In genomic region chr1:205714906-205715246, GRCh38 we compare ENCODE assay signal across 18 cellular contexts. TPM values are rescaled to one million over a fixed set of nuclear protein-coding genes. Genes with fewer than 3 reads are reported as not detected.
DNase-seq lines count a peak whose midpoint lies in the region; TF ChIP-seq lines count a peak whose summit lies in the region.
"Had no signal": no experiment of that assay in that cellular context is flagged by ENCODE, and none has a peak within 500 bp of the region (broad histone marks: within the 10 kb centered on the region; RNA-seq: fewer than 3 reads in every experiment).

No MANE protein-coding gene starts in this region.

- no peak for TF ChIP-seq POLR2A in vagina (IDR thresholded peaks at IDR 0.05)

- no peak for DNase-seq in activated naive CD4-positive, alpha-beta T cell treated with anti-CD3 and anti-CD28 coated beads, Interleukin-2, amount 50 U/mL, for 16 hours
- no peak for DNase-seq in activated T-helper 2 cell treated with anti-CD3 and anti-CD28 coated beads, Interferon-gamma antibody, Interleukin-2, Interleukin-4, amounts not matched to agents 10 μg/mL and 5 μg/mL and 100 μg/mL, durations not matched to agents 14 hours and 24 hours and 36 hours (ENCODE audit: low spot score)
- DNase-seq in mesothelial cell of epicardium (ENCODE audit: low spot score in 2 of 2, unreplicated experiment in 2 of 2) (no peak), vagina (ENCODE audit: extremely low spot score in 2 of 2) (no peak), H9 (no peak), germinal center (ENCODE audit: low spot score) (no peak)
- DNase-seq: activated CD4-positive, alpha-beta T cell treated with anti-CD3 and anti-CD28 coated beads, Interleukin-2, amount 10 ng/mL, durations not matched to agents 24 days and 14 days; CD4-positive, CD25-positive, alpha-beta regulatory T cell; DND-41; esophagus squamous epithelium; lower lobe of right lung; NCI-H2081; NCI-H510A; stimulated activated naive CD4-positive, alpha-beta T cell treated with Interleukin-2 at 50 U/mL for 16 hours had no signal

- peaks cover 7% of the 10 kb centered on the region for H3K36me3 Mint-ChIP-seq in activated naive CD4-positive, alpha-beta T cell treated with anti-CD3 and anti-CD28 coated beads, Interleukin-2, amount 50 U/mL, for 24 hours
- peaks cover 71% of the 10 kb centered on the region for H3K36me3 Mint-ChIP-seq in activated T-helper 2 cell treated with anti-CD3 and anti-CD28 coated beads, Interferon-gamma antibody, Interleukin-2, Interleukin-4, amounts not matched to agents 10 μg/mL and 5 μg/mL and 100 μg/mL, durations not matched to agents 14 hours and 24 hours and 36 hours (ENCODE audit: low read depth)
- H3K36me3 Mint-ChIP-seq in mesothelial cell of epicardium (peaks cover 31% of the 10 kb centered on the region), H9 (ENCODE audit: insufficient read depth in 1 of 3, low read depth in 3 of 3) (peaks cover 23 to 50% (median 45%) of the 10 kb centered on the region in 3 experiments; a peak in 6 of 7 replicates)

- no peaks in the 10 kb centered on the region for H4K20me1 ChIP-seq in H9 (ENCODE audit: control insufficient read depth, insufficient read depth, insufficient read length)

- H3K79me1 ChIP-seq in H9 (ENCODE audit: insufficient read depth, low read depth, low read length, poor library complexity, severe bottlenecking), result no peaks in the 10 kb centered on the region

- no peak overlapping the region for H3K18ac ChIP-seq in H9 (ENCODE audit: insufficient read length, low read depth, low read length)

- no peak overlapping the region for H3K56ac ChIP-seq in H9 (ENCODE audit: insufficient read length, low read depth, low read length)

- no peak overlapping the region for H2BK20ac ChIP-seq in H9 (ENCODE audit: low read depth, low read length, poor library complexity, severe bottlenecking)

- H3K27ac ChIP-seq in subcutaneous abdominal adipose tissue (ENCODE audit: low read depth, low read length) (peak overlapping the region; percentile 16), vagina (no peak overlapping the region), H9 (ENCODE audit: insufficient read length, low read depth, low read length) (no peak overlapping the region)
- H3K27ac ChIP-seq: adrenal gland, esophagus squamous epithelium, lower lobe of right lung, RWPE1 had no signal

- intact Hi-C loops in activated T-helper 2 cell treated with anti-CD3 and anti-CD28 coated beads, Interferon-gamma antibody, Interleukin-2, Interleukin-4, amounts not matched to agents 10 μg/mL and 5 μg/mL and 100 μg/mL, durations not matched to agents 14 hours and 24 hours and 36 hours (cut with micrococcal nuclease), result no loop called here
- intact Hi-C loops in vagina (cut with DNase I), result loop anchor here (5.0 kb wide), 1 partner anchor 53 kb away; no protein-coding TSS in a partner anchor

- H4K91ac ChIP-seq in H9 (ENCODE audit: insufficient read length, low read depth, low read length), result no peak overlapping the region

- H2BK5ac ChIP-seq in H9 (ENCODE audit: insufficient read length, low read length), result no peak overlapping the region

- H2BK120ac ChIP-seq in H9 (ENCODE audit: low read depth, low read length, poor library complexity, severe bottlenecking), result no peak overlapping the region

- peaks cover 0 to 5% (median 0%) of the 10 kb centered on the region in 5 donors for H3K4me1 ChIP-seq in subcutaneous abdominal adipose tissue (ENCODE audit: control insufficient read depth in 5 of 5, insufficient read depth in 5 of 5, low read length in 5 of 5)
- H3K4me1 ChIP-seq in vagina, result peaks cover 16% of the 10 kb centered on the region
- H3K4me1 ChIP-seq in H9 (ENCODE audit: insufficient read depth, low read length), result no peaks in the 10 kb centered on the region

- no CpG with 5 or more reads among the region's 4 CpGs for WGBS in H9 (ENCODE audit: extremely low coverage, insufficient read length, low lambda C conversion rate)

- no peak overlapping the region for H3K4me2 ChIP-seq in H9 (ENCODE audit: insufficient read depth, insufficient read length, low read length)

- H3K36me3 ChIP-seq in subcutaneous abdominal adipose tissue (ENCODE audit: control insufficient read depth in 5 of 5, insufficient read depth in 5 of 5, low read length in 5 of 5), result peaks cover 39 to 57% (median 43%) of the 10 kb centered on the region in 5 donors
- H3K36me3 ChIP-seq in vagina, result peaks cover 0 to 33% of the 10 kb centered on the region in 2 donors

- H4K8ac ChIP-seq in H9 (replicated peaks; ENCODE audit: insufficient read length, low read depth, low read length), result no peak overlapping the region

- no peak overlapping the region for H2BK15ac ChIP-seq in H9 (ENCODE audit: low read depth, low read length)

- H3K9ac ChIP-seq in subcutaneous abdominal adipose tissue (ENCODE audit: low read length in 5 of 5) (no peak overlapping the region), H9 (ENCODE audit: extremely low read depth, insufficient read length, low read length) (no peak overlapping the region)

- peaks cover 33% of the 10 kb centered on the region for H3K4me1 Mint-ChIP-seq in activated naive CD4-positive, alpha-beta T cell treated with anti-CD3 and anti-CD28 coated beads, Interleukin-2, amount 50 U/mL, for 24 hours
- peaks cover 31% of the 10 kb centered on the region for H3K4me1 Mint-ChIP-seq in activated T-helper 2 cell treated with anti-CD3 and anti-CD28 coated beads, Interferon-gamma antibody, Interleukin-2, Interleukin-4, amounts not matched to agents 10 μg/mL and 5 μg/mL and 100 μg/mL, durations not matched to agents 14 hours and 24 hours and 36 hours (ENCODE audit: low read depth)
- peaks cover 14% of the 10 kb centered on the region for H3K4me1 Mint-ChIP-seq in mesothelial cell of epicardium
- peaks cover 37% of the 10 kb centered on the region in 2 experiments for H3K4me1 Mint-ChIP-seq in H9

- no peaks in the 10 kb centered on the region for H3K9me3 ChIP-seq in subcutaneous abdominal adipose tissue (ENCODE audit: control insufficient read depth in 5 of 5, low read length in 5 of 5)
- H3K9me3 ChIP-seq in vagina, result no peaks in the 10 kb centered on the region
- no peaks in the 10 kb centered on the region for H3K9me3 ChIP-seq in H9 (ENCODE audit: control insufficient read depth, low read depth, low read length)
- H3K9me3 ChIP-seq: adrenal gland, esophagus squamous epithelium, lower lobe of right lung had no signal

- no peak overlapping the region for H2AK5ac ChIP-seq in H9 (ENCODE audit: insufficient read length, low read length)

- H3K23ac ChIP-seq in H9 (ENCODE audit: insufficient read length, low read depth, low read length), result no peak overlapping the region

- H3K23me2 ChIP-seq in H9 (ENCODE audit: insufficient read length, low read depth, low read length, poor library complexity, severe bottlenecking), result no peaks in the 10 kb centered on the region

- no peak for TF ChIP-seq CTCF in mesothelial cell of epicardium (IDR thresholded peaks at IDR 0.05; ENCODE audit: unreplicated experiment)
- TF ChIP-seq CTCF in vagina (IDR thresholded peaks at IDR 0.05), result no peak
- no peak for TF ChIP-seq CTCF in H9 (conservative IDR thresholded peaks at IDR 0.05)

- no peak overlapping the region for H3K4me3 Mint-ChIP-seq in activated naive CD4-positive, alpha-beta T cell treated with anti-CD3 and anti-CD28 coated beads, Interleukin-2, amount 50 U/mL, for 24 hours
- no peak overlapping the region for H3K4me3 Mint-ChIP-seq in activated T-helper 2 cell treated with anti-CD3 and anti-CD28 coated beads, Interferon-gamma antibody, Interleukin-2, Interleukin-4, amounts not matched to agents 10 μg/mL and 5 μg/mL and 100 μg/mL, durations not matched to agents 14 hours and 24 hours and 36 hours (ENCODE audit: low read depth)
- no peak overlapping the region for H3K4me3 Mint-ChIP-seq in mesothelial cell of epicardium
- no peak overlapping the region for H3K4me3 Mint-ChIP-seq in H9
- H3K4me3 Mint-ChIP-seq: activated CD4-positive, alpha-beta T cell treated with anti-CD3 and anti-CD28 coated beads, Interleukin-2, amount 10 ng/mL, durations not matched to agents 24 days and 14 days; CD4-positive, CD25-positive, alpha-beta regulatory T cell had no signal

- no peaks in the 10 kb centered on the region for H3K9me3 Mint-ChIP-seq in activated naive CD4-positive, alpha-beta T cell treated with anti-CD3 and anti-CD28 coated beads, Interleukin-2, amount 50 U/mL, for 24 hours
- H3K9me3 Mint-ChIP-seq in activated T-helper 2 cell treated with anti-CD3 and anti-CD28 coated beads, Interferon-gamma antibody, Interleukin-2, Interleukin-4, amounts not matched to agents 10 μg/mL and 5 μg/mL and 100 μg/mL, durations not matched to agents 14 hours and 24 hours and 36 hours, result no peaks in the 10 kb centered on the region
- H3K9me3 Mint-ChIP-seq in mesothelial cell of epicardium (no peaks in the 10 kb centered on the region), H9 (no peaks in the 10 kb centered on the region)
- H3K9me3 Mint-ChIP-seq: activated CD4-positive, alpha-beta T cell treated with anti-CD3 and anti-CD28 coated beads, Interleukin-2, amount 10 ng/mL, durations not matched to agents 24 days and 14 days; CD4-positive, CD25-positive, alpha-beta regulatory T cell had no signal

- no peak overlapping the region for H4K5ac ChIP-seq in H9 (ENCODE audit: insufficient read length, low read depth, low read length)

- H3K27ac Mint-ChIP-seq in activated naive CD4-positive, alpha-beta T cell treated with anti-CD3 and anti-CD28 coated beads, Interleukin-2, amount 50 U/mL, for 24 hours, result peak overlapping the region; percentile 91
- H3K27ac Mint-ChIP-seq in activated T-helper 2 cell treated with anti-CD3 and anti-CD28 coated beads, Interferon-gamma antibody, Interleukin-2, Interleukin-4, amounts not matched to agents 10 μg/mL and 5 μg/mL and 100 μg/mL, durations not matched to agents 14 hours and 24 hours and 36 hours, result peak overlapping the region; percentile 36
- H3K27ac Mint-ChIP-seq in mesothelial cell of epicardium, result peak overlapping the region; percentile 47
- peak overlapping the region in 1 of 3 experiments; percentile 88; a peak in 2 of 7 replicates for H3K27ac Mint-ChIP-seq in H9

- no peak overlapping the region for H3K14ac ChIP-seq in H9 (ENCODE audit: insufficient read depth, low read length)

- no peak overlapping the region for H3K4me3 ChIP-seq in subcutaneous abdominal adipose tissue (ENCODE audit: low read depth in 1 of 5, low read length in 5 of 5)
- H3K4me3 ChIP-seq in vagina, result no peak overlapping the region
- H3K4me3 ChIP-seq: adrenal gland, esophagus squamous epithelium, lower lobe of right lung had no signal

- H3T11ph ChIP-seq in H9 (ENCODE audit: low read length), result no peak overlapping the region

- no peak overlapping the region for H3K4ac ChIP-seq in H9 (ENCODE audit: low read depth, low read length)

- no peak overlapping the region for H2BK12ac ChIP-seq in H9 (ENCODE audit: insufficient read length, low read depth, low read length)

- H3K79me2 ChIP-seq in H9 (ENCODE audit: insufficient read depth, low read length), result no peaks in the 10 kb centered on the region

- H2AFZ ChIP-seq in H9 (ENCODE audit: low read length), result no peak overlapping the region

- H3K27me3 ChIP-seq in subcutaneous abdominal adipose tissue (ENCODE audit: control insufficient read depth in 5 of 5, insufficient read depth in 4 of 5, low read length in 5 of 5), result no peaks in the 10 kb centered on the region
- no peaks in the 10 kb centered on the region for H3K27me3 ChIP-seq in vagina
- no peaks in the 10 kb centered on the region for H3K27me3 ChIP-seq in H9 (ENCODE audit: insufficient read depth, low read length)
- H3K27me3 ChIP-seq: adrenal gland, esophagus squamous epithelium had no signal

- no peaks in the 10 kb centered on the region for H3K27me3 Mint-ChIP-seq in activated naive CD4-positive, alpha-beta T cell treated with anti-CD3 and anti-CD28 coated beads, Interleukin-2, amount 50 U/mL, for 24 hours
- no peaks in the 10 kb centered on the region for H3K27me3 Mint-ChIP-seq in activated T-helper 2 cell treated with anti-CD3 and anti-CD28 coated beads, Interferon-gamma antibody, Interleukin-2, Interleukin-4, amounts not matched to agents 10 μg/mL and 5 μg/mL and 100 μg/mL, durations not matched to agents 14 hours and 24 hours and 36 hours (ENCODE audit: low read depth)
- H3K27me3 Mint-ChIP-seq in mesothelial cell of epicardium (ENCODE audit: low read depth) (no peaks in the 10 kb centered on the region), H9 (ENCODE audit: low read depth) (no peaks in the 10 kb centered on the region)
- H3K27me3 Mint-ChIP-seq: activated CD4-positive, alpha-beta T cell treated with anti-CD3 and anti-CD28 coated beads, Interleukin-2, amount 10 ng/mL, durations not matched to agents 24 days and 14 days; CD4-positive, CD25-positive, alpha-beta regulatory T cell had no signal

RNA-seq across cellular contexts. Expression of gene SLC45A3, which starts 34.6 kb away (rescaled TPM):
- 1.5 and 2.0 TPM in 2 replicates for total RNA-seq in activated T-helper 2 cell treated with anti-CD3 and anti-CD28 coated beads, Interferon-gamma antibody, Interleukin-2, Interleukin-4, amounts not matched to agents 10 μg/mL and 5 μg/mL and 100 μg/mL, durations not matched to agents 14 hours and 24 hours and 36 hours
- 7.0 to 7.5 TPM (median 7.1 TPM) in 3 replicates for total RNA-seq in mesothelial cell of epicardium
- total RNA-seq in vagina, result 0.25 TPM
- total RNA-seq in H9 (2021), result 16.7 TPM in 2 replicates

RNA-seq across cellular contexts. Expression of gene NUCKS1, which starts 35.1 kb away (rescaled TPM):
- total RNA-seq in activated T-helper 2 cell treated with anti-CD3 and anti-CD28 coated beads, Interferon-gamma antibody, Interleukin-2, Interleukin-4, amounts not matched to agents 10 μg/mL and 5 μg/mL and 100 μg/mL, durations not matched to agents 14 hours and 24 hours and 36 hours, result 176 and 180 TPM in 2 replicates
- 280 to 304 TPM (median 289 TPM) in 3 replicates for total RNA-seq in mesothelial cell of epicardium
- 57.2 TPM for total RNA-seq in vagina
- 414 and 427 TPM in 2 replicates for total RNA-seq in H9 (2021)
